ENCODE assay signal across 10 cellular contexts in the genomic region with DNA sequence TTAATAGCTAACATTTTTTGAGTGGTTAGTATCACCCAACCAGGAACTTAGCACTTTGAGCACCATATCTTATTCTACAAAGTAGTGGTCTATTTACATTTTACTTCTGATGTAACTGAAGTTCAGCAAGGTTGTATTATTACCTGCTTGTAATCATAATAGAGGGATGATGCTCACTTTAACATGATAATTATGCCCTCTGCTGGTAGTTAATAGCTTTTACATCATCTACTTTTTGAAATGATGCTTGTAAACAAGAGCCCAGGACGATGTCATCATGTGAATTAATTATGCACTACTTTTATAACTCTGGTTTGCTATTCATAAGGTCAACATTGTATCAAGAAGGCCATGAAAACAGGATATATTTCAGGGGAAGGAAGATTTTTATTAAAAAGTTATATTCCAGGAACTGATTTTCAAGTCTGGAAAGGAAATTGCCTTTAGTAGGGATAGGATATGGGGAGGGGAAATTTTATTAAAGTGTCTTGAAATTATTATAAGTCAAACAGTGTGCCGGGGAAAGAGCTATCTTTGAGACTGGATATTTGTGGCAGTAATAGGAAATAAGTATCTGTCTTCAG.
A peak's percentile ranks its signal among the peaks of the same experiment; 100 is the strongest.
DNase-seq lines count a peak whose midpoint lies in the region; ATAC-seq and TF ChIP-seq lines count a peak whose summit lies in the region.
"Had no signal": no experiment of that assay in that cellular context is flagged by ENCODE, and none has a peak within 500 bp of the region (broad histone marks: within the 10 kb centered on the region; RNA-seq: fewer than 3 reads in every experiment).

No MANE protein-coding gene starts in this region.

- H3K4me3 ChIP-seq in Caco-2 (ENCODE audit: low read depth, low read length) = no peak overlapping the region
- H3K4me3 ChIP-seq: SJCRH30 had no signal

- H3K9me3 ChIP-seq in Caco-2 = no peaks in the 10 kb centered on the region
- H3K9me3 ChIP-seq: SJCRH30 had no signal

- H3K27me3 Mint-ChIP-seq in Caco-2 (ENCODE audit: insufficient read depth, unreplicated experiment) = peaks cover 5% of the 10 kb centered on the region
- H3K27me3 Mint-ChIP-seq in naive B cell = peaks cover 0 to 12% (median 8%) of the 10 kb centered on the region in 3 donors

- H3K27ac Mint-ChIP-seq in Caco-2 (ENCODE audit: unreplicated experiment) (no peak overlapping the region), naive B cell (no peak overlapping the region)
- H3K27ac Mint-ChIP-seq: naive thymus-derived CD8-positive, alpha-beta T cell had no signal

- DNase-seq in Caco-2 (no peak), NCI-H526 treated with DMSO at 0.1 percent for 48 hours (lab: John Stamatoyannopoulos, UW) (peak; percentile 82), naive B cell (peak; percentile 6), retina (no peak)
- peak; percentile 31 for DNase-seq in central memory CD4-positive, alpha-beta T cell
- DNase-seq in activated CD4-positive, alpha-beta T cell treated with anti-CD3 and anti-CD28 coated beads, Interleukin-2, amount 50 U/mL, for 1 hour = no peak

- no peaks in the 10 kb centered on the region for H3K36me3 ChIP-seq in Caco-2 (ENCODE audit: control insufficient read depth, insufficient read depth, low read length)
- H3K36me3 ChIP-seq: SJCRH30 had no signal

- CTCF ChIA-PET in Caco-2 (lab: Charles Lee) = interaction anchor here (0.9 to 2.2 kb wide), 3 partner anchors 15 to 53 kb away, joined by 3 to 51 read pairs (median 5); no protein-coding TSS in a partner anchor

- H3K4me1 Mint-ChIP-seq in Caco-2 (ENCODE audit: low read depth, unreplicated experiment) (no peaks in the 10 kb centered on the region), naive B cell (peaks cover 0 to 3% (median 0%) of the 10 kb centered on the region in 3 donors)

- no peaks in the 10 kb centered on the region for H3K9me3 Mint-ChIP-seq in Caco-2 (ENCODE audit: unreplicated experiment)
- H3K9me3 Mint-ChIP-seq in naive B cell = no peaks in the 10 kb centered on the region
- H3K9me3 Mint-ChIP-seq: naive thymus-derived CD8-positive, alpha-beta T cell had no signal

- intact Hi-C loops in Caco-2 (cut with micrococcal nuclease; ENCODE audit: unreplicated experiment) = loop anchor here (1.0 to 5.0 kb wide), 6 partner anchors 32 to 1063 kb away; no protein-coding TSS in a partner anchor

- POLR2A ChIA-PET in Caco-2 (lab: Charles Lee) = no interaction called here

- H3K36me3 Mint-ChIP-seq in Caco-2 (ENCODE audit: insufficient read depth, unreplicated experiment) = no peaks in the 10 kb centered on the region
- no peaks in the 10 kb centered on the region for H3K36me3 Mint-ChIP-seq in naive B cell
- H3K36me3 Mint-ChIP-seq: naive thymus-derived CD8-positive, alpha-beta T cell had no signal

- peak; percentile 37 to 59 for TF ChIP-seq CTCF in Caco-2 (IDR thresholded peaks at IDR 0.05; ENCODE audit: insufficient read depth in 1 of 2, low read depth in 1 of 2, low read length in 1 of 2, severe bottlenecking in 1 of 2, unreplicated experiment in 1 of 2)

- no peak overlapping the region for H3K4me3 Mint-ChIP-seq in Caco-2 (ENCODE audit: unreplicated experiment)
- no peak overlapping the region for H3K4me3 Mint-ChIP-seq in naive B cell
- H3K4me3 Mint-ChIP-seq: naive thymus-derived CD8-positive, alpha-beta T cell had no signal

- H3K4me1 ChIP-seq in Caco-2 = no peaks in the 10 kb centered on the region
- H3K4me1 ChIP-seq: SJCRH30 had no signal

- BruUV-seq in Caco-2 (replicated peaks; lab: Mats Ljungman, UMichigan) = no TSS peak

- no peaks in the 10 kb centered on the region for H3K27me3 ChIP-seq in Caco-2 (replicated peaks; ENCODE audit: control insufficient read depth, insufficient read depth, low read length)
- H3K27me3 ChIP-seq: SJCRH30 had no signal

- ATAC-seq in GM19395 (IDR thresholded peaks at IDR 0.05; ENCODE audit: unreplicated experiment) (peak; percentile 77), HG03442 (IDR thresholded peaks at IDR 0.05; ENCODE audit: unreplicated experiment) (peak; percentile 83), naive B cell (ENCODE audit: low read depth in 2 of 2) (no peak)

Comparison
In these comparisons a context has a peak if more than half of its experiments do, and no peak if none do; other contexts are left out.
1. DNase-seq: peak in NCI-H526 treated with DMSO at 0.1 percent for 48 hours (single experiment), central memory CD4-positive, alpha-beta T cell (single experiment) and naive B cell (single experiment); none in Caco-2 (0 of 2), retina (single experiment) and activated CD4-positive, alpha-beta T cell treated with anti-CD3 and anti-CD28 coated beads, Interleukin-2, amount 50 U/mL, for 1 hour (single experiment).
2. ATAC-seq: peak in GM19395 (single experiment) and HG03442 (single experiment); none in naive B cell (0 of 2).